1 cellular context compared by ENCODE assay signal in the genomic region with DNA sequence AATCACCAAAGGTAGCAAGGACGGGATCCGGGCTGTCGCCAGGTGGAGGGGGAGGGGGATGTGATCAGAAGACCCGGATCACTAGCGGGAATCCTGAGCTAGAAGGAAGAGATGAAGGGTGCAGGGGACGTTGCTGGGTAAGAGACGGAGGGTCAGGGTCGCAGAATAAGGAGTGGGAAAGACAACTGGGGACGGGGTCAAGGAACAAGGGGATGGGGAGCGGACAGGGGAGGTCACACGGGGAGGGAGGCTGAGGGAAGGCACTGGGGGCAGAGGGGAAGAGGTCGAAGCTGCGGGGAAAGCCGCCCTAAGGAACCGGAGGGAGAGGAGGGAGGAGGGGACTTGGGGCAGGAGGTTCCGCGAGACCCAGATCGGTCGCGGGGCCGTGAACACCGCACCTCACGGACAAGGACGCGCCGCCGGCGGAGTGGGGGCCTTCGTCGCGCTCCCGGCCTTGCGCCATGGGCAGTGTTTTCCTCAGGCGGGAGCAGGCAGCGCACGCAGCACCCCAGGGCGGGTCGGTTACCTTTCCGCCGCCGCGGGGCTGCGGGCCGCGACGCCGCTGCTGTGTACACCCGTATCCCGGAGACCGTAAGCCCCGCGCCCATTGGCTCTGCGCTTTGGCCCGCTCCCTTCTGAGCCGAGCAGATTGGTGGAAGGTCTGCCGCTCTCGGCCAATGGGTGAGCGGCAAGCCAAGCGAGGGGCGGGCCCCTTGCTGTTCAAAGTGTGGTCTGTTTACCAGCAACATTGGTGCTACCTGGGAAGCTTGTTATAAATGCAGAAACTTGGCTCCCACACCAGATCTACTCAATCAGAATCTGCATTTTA.
A peak's percentile ranks its signal among the peaks of the same experiment; 100 is the strongest.
TF ChIP-seq lines count a peak whose summit lies in the region.

A gene with protein sequence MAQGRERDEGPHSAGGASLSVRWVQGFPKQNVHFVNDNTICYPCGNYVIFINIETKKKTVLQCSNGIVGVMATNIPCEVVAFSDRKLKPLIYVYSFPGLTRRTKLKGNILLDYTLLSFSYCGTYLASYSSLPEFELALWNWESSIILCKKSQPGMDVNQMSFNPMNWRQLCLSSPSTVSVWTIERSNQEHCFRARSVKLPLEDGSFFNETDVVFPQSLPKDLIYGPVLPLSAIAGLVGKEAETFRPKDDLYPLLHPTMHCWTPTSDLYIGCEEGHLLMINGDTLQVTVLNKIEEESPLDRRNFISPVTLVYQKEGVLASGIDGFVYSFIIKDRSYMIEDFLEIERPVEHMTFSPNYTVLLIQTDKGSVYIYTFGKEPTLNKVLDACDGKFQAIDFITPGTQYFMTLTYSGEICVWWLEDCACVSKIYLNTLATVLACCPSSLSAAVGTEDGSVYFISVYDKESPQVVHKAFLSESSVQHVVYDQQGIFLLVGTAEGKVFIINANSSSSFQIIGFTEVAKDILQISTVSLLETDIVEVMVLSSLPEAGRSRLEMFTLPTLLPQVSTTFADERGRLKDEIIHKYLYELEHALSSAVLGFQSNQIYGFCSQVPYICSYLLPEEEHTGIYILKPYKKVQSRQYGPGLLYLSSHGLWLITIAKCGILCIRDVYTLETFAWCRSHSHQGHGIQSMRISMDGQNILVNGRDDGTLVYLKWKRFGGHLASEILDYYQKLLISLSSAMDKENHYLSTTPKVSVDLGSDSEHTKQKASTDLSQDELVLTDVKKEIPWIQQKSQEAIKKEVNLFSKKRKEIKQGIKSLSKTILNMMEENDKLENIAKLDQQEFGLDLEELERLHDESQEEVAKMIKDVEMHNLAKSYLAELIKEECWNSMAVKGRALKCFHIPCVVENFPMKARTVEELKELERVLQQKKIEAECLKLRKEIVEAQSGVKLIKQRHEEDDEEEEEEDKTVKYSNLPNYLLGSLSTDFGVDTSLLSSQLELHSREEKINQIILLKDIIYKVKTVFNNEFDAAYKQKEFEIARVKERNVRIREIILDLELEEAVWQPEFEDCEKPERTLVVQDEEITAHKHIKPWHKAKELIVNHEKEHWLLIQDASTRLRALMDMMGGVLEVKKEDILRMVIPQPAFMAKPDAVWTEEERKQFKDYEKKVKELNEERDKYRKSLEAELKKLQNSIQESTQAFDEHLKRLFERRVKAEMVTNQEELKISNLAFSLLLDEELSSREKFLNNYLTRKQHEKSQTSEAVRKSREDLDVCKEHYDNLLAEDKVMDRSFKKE (N-terminal part only) (minus strand): TSS at position 581 of the 829 bp plus-strand sequence. CDS start 118 bp downstream, at position 463.

TF ChIP-seq in GM12878, 131 proteins besides CTCF, POLR2A, EP300 and RAD21 (continued from another document and continues in another):
- TF ChIP-seq, protein P1, sequence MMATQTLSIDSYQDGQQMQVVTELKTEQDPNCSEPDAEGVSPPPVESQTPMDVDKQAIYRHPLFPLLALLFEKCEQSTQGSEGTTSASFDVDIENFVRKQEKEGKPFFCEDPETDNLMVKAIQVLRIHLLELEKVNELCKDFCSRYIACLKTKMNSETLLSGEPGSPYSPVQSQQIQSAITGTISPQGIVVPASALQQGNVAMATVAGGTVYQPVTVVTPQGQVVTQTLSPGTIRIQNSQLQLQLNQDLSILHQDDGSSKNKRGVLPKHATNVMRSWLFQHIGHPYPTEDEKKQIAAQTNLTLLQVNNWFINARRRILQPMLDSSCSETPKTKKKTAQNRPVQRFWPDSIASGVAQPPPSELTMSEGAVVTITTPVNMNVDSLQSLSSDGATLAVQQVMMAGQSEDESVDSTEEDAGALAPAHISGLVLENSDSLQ (IDR thresholded peaks at IDR 0.05): no peak
- TF ChIP-seq, protein P2, sequence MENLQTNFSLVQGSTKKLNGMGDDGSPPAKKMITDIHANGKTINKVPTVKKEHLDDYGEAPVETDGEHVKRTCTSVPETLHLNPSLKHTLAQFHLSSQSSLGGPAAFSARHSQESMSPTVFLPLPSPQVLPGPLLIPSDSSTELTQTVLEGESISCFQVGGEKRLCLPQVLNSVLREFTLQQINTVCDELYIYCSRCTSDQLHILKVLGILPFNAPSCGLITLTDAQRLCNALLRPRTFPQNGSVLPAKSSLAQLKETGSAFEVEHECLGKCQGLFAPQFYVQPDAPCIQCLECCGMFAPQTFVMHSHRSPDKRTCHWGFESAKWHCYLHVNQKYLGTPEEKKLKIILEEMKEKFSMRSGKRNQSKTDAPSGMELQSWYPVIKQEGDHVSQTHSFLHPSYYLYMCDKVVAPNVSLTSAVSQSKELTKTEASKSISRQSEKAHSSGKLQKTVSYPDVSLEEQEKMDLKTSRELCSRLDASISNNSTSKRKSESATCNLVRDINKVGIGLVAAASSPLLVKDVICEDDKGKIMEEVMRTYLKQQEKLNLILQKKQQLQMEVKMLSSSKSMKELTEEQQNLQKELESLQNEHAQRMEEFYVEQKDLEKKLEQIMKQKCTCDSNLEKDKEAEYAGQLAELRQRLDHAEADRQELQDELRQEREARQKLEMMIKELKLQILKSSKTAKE (IDR thresholded peaks at IDR 0.05; ENCODE audit: low read depth, poor library complexity, severe bottlenecking): no peak
- TF ChIP-seq NFIC (IDR thresholded peaks at IDR 0.05; ENCODE audit: low read depth, low read length) (no peak), YY1 (IDR thresholded peaks at IDR 0.05; ENCODE audit: low read depth, low read length) (0 out of 2 replicates have a peak, but pooled peaks have one; percentile 29), HDAC2 (IDR thresholded peaks at IDR 0.05) (no peak), RBBP5 (conservative IDR thresholded peaks at IDR 0.05) (no peak), LARP7 (IDR thresholded peaks at IDR 0.05) (peak; percentile 80; the same call in 1 of the 2 replicates), EGR1 (IDR thresholded peaks at IDR 0.05; ENCODE audit: borderline replicate concordance in 1 of 2, low read depth in 2 of 2, low read length in 2 of 2) (no peak), JUNB (IDR thresholded peaks at IDR 0.05) (no peak), RELA (IDR thresholded peaks at IDR 0.05; ENCODE audit: borderline replicate concordance, partially characterized antibody) (peak; percentile 40), NFYA (IDR thresholded peaks at IDR 0.05; ENCODE audit: borderline replicate concordance, low read depth, low read length) (peak; percentile 40; the same call in 1 of the 2 replicates)
- TF ChIP-seq, protein P3, sequence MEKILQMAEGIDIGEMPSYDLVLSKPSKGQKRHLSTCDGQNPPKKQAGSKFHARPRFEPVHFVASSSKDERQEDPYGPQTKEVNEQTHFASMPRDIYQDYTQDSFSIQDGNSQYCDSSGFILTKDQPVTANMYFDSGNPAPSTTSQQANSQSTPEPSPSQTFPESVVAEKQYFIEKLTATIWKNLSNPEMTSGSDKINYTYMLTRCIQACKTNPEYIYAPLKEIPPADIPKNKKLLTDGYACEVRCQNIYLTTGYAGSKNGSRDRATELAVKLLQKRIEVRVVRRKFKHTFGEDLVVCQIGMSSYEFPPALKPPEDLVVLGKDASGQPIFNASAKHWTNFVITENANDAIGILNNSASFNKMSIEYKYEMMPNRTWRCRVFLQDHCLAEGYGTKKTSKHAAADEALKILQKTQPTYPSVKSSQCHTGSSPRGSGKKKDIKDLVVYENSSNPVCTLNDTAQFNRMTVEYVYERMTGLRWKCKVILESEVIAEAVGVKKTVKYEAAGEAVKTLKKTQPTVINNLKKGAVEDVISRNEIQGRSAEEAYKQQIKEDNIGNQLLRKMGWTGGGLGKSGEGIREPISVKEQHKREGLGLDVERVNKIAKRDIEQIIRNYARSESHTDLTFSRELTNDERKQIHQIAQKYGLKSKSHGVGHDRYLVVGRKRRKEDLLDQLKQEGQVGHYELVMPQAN (conservative IDR thresholded peaks at IDR 0.05): peak; percentile 98
- TF ChIP-seq, protein P4, sequence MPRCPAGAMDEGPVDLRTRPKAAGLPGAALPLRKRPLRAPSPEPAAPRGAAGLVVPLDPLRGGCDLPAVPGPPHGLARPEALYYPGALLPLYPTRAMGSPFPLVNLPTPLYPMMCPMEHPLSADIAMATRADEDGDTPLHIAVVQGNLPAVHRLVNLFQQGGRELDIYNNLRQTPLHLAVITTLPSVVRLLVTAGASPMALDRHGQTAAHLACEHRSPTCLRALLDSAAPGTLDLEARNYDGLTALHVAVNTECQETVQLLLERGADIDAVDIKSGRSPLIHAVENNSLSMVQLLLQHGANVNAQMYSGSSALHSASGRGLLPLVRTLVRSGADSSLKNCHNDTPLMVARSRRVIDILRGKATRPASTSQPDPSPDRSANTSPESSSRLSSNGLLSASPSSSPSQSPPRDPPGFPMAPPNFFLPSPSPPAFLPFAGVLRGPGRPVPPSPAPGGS (IDR thresholded peaks at IDR 0.05; ENCODE audit: borderline replicate concordance, insufficient read depth, low read depth, low read length, poor library complexity, severe bottlenecking): no peak
- TF ChIP-seq, protein P5, sequence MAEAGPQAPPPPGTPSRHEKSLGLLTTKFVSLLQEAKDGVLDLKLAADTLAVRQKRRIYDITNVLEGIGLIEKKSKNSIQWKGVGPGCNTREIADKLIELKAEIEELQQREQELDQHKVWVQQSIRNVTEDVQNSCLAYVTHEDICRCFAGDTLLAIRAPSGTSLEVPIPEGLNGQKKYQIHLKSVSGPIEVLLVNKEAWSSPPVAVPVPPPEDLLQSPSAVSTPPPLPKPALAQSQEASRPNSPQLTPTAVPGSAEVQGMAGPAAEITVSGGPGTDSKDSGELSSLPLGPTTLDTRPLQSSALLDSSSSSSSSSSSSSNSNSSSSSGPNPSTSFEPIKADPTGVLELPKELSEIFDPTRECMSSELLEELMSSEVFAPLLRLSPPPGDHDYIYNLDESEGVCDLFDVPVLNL (IDR thresholded peaks at IDR 0.05; ENCODE audit: low read depth, low read length): peak; percentile 73
- TF ChIP-seq, protein P6, sequence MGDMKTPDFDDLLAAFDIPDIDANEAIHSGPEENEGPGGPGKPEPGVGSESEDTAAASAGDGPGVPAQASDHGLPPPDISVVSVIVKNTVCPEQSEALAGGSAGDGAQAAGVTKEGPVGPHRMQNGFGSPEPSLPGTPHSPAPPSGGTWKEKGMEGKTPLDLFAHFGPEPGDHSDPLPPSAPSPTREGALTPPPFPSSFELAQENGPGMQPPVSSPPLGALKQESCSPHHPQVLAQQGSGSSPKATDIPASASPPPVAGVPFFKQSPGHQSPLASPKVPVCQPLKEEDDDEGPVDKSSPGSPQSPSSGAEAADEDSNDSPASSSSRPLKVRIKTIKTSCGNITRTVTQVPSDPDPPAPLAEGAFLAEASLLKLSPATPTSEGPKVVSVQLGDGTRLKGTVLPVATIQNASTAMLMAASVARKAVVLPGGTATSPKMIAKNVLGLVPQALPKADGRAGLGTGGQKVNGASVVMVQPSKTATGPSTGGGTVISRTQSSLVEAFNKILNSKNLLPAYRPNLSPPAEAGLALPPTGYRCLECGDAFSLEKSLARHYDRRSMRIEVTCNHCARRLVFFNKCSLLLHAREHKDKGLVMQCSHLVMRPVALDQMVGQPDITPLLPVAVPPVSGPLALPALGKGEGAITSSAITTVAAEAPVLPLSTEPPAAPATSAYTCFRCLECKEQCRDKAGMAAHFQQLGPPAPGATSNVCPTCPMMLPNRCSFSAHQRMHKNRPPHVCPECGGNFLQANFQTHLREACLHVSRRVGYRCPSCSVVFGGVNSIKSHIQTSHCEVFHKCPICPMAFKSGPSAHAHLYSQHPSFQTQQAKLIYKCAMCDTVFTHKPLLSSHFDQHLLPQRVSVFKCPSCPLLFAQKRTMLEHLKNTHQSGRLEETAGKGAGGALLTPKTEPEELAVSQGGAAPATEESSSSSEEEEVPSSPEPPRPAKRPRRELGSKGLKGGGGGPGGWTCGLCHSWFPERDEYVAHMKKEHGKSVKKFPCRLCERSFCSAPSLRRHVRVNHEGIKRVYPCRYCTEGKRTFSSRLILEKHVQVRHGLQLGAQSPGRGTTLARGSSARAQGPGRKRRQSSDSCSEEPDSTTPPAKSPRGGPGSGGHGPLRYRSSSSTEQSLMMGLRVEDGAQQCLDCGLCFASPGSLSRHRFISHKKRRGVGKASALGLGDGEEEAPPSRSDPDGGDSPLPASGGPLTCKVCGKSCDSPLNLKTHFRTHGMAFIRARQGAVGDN (IDR thresholded peaks at IDR 0.05): no peak
- TF ChIP-seq, protein P7, sequence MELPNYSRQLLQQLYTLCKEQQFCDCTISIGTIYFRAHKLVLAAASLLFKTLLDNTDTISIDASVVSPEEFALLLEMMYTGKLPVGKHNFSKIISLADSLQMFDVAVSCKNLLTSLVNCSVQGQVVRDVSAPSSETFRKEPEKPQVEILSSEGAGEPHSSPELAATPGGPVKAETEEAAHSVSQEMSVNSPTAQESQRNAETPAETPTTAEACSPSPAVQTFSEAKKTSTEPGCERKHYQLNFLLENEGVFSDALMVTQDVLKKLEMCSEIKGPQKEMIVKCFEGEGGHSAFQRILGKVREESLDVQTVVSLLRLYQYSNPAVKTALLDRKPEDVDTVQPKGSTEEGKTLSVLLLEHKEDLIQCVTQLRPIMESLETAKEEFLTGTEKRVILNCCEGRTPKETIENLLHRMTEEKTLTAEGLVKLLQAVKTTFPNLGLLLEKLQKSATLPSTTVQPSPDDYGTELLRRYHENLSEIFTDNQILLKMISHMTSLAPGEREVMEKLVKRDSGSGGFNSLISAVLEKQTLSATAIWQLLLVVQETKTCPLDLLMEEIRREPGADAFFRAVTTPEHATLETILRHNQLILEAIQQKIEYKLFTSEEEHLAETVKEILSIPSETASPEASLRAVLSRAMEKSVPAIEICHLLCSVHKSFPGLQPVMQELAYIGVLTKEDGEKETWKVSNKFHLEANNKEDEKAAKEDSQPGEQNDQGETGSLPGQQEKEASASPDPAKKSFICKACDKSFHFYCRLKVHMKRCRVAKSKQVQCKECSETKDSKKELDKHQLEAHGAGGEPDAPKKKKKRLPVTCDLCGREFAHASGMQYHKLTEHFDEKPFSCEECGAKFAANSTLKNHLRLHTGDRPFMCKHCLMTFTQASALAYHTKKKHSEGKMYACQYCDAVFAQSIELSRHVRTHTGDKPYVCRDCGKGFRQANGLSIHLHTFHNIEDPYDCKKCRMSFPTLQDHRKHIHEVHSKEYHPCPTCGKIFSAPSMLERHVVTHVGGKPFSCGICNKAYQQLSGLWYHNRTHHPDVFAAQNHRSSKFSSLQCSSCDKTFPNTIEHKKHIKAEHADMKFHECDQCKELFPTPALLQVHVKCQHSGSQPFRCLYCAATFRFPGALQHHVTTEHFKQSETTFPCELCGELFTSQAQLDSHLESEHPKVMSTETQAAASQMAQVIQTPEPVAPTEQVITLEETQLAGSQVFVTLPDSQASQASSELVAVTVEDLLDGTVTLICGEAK (IDR thresholded peaks at IDR 0.05; ENCODE audit: borderline replicate concordance): peak; percentile 64; the same call in 1 of the 2 replicates
- TF ChIP-seq, protein P8, sequence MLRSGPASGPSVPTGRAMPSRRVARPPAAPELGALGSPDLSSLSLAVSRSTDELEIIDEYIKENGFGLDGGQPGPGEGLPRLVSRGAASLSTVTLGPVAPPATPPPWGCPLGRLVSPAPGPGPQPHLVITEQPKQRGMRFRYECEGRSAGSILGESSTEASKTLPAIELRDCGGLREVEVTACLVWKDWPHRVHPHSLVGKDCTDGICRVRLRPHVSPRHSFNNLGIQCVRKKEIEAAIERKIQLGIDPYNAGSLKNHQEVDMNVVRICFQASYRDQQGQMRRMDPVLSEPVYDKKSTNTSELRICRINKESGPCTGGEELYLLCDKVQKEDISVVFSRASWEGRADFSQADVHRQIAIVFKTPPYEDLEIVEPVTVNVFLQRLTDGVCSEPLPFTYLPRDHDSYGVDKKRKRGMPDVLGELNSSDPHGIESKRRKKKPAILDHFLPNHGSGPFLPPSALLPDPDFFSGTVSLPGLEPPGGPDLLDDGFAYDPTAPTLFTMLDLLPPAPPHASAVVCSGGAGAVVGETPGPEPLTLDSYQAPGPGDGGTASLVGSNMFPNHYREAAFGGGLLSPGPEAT (IDR thresholded peaks at IDR 0.05; ENCODE audit: low read depth): no peak
- TF ChIP-seq, protein P9, sequence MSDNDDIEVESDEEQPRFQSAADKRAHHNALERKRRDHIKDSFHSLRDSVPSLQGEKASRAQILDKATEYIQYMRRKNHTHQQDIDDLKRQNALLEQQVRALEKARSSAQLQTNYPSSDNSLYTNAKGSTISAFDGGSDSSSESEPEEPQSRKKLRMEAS (IDR thresholded peaks at IDR 0.05; ENCODE audit: low read depth, low read length): no peak
- TF ChIP-seq, protein P10, sequence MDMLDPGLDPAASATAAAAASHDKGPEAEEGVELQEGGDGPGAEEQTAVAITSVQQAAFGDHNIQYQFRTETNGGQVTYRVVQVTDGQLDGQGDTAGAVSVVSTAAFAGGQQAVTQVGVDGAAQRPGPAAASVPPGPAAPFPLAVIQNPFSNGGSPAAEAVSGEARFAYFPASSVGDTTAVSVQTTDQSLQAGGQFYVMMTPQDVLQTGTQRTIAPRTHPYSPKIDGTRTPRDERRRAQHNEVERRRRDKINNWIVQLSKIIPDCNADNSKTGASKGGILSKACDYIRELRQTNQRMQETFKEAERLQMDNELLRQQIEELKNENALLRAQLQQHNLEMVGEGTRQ (IDR thresholded peaks at IDR 0.05; ENCODE audit: borderline replicate concordance, low read depth, low read length): no peak
